Comparison of ENCODE assay signal across 9 cellular contexts in the genomic region with DNA sequence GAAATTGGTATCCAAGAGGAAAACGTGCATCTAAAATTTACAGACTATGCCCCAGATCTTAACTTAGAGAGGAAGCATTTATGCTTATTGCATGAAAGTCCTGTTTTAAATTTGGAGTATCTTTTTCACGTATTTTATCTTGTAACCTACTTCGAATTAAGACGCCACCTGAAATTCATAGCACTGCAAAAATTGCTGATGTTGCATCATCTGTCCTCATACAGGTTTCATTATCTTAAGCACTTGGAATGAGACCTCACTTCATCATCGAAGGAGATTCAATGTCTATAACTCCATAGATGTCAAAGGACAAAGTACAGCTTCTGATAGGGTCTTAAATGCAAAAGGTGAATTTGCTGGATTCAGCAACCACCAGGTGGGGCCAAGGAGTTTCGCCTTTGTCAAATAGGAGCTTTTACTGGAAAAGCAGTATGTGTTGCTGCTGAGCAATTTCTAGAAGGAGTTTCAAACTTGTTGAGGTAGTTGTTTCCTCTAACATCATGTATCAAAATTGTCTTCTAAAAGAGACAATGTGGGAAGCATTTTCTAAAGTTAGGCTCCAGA.
A peak's percentile ranks its signal among the peaks of the same experiment; 100 is the strongest.
DNase-seq lines count a peak whose midpoint lies in the region; ATAC-seq, FAIRE-seq and TF ChIP-seq lines count a peak whose summit lies in the region.
"Had no signal": no experiment of that assay in that cellular context is flagged by ENCODE, and none has a peak within 500 bp of the region (broad histone marks: within the 10 kb centered on the region; RNA-seq: fewer than 3 reads in every experiment).

No MANE protein-coding gene starts in this region.

- DNase-seq in A549 (ENCODE audit: low read depth in 1 of 2, low spot score in 1 of 2), result peak; percentile 43 to 58
- no peak for DNase-seq in GM13976 (ENCODE audit: low spot score)
- peak; percentile 28 for DNase-seq in fibroblast of the aortic adventitia (ENCODE audit: low read depth)
- DNase-seq in natural killer cell treated with Interleukin-12 subunit alpha and Interleukin-12 subunit beta and Interleukin-15 and Interleukin-18, amount 100 ng/mL, for 72 hours (ENCODE audit: low spot score), result no peak
- no peak for DNase-seq in NK-92 treated with Interleukin-12 subunit alpha and Interleukin-12 subunit beta, amount 100 ng/mL, for 24 hours (lab: John Stamatoyannopoulos, UW)
- DNase-seq in NOMO-1 treated with DMSO at 0.1 percent for 48 hours (lab: John Stamatoyannopoulos, UW; ENCODE audit: unreplicated experiment), result no peak
- no peak for DNase-seq in heart left ventricle

- H3F3A ChIP-seq in OCI-LY1 (ENCODE audit: insufficient read depth, low read length), result no peaks in the 10 kb centered on the region

- H3K4me3 ChIP-seq in A549 (no peak overlapping the region), OCI-LY1 (ENCODE audit: low read depth, low read length, poor library complexity, severe bottlenecking) (no peak overlapping the region), fibroblast of the aortic adventitia (ENCODE audit: low read depth, low read length) (no peak overlapping the region), heart left ventricle (no peak overlapping the region)

- TF ChIP-seq CTCF in A549 (IDR thresholded peaks at IDR 0.05) (peak; percentile 65), GM13976 (IDR thresholded peaks at IDR 0.05; ENCODE audit: borderline replicate concordance, control extremely low read depth, extremely low read depth, insufficient read depth, missing control alignments) (peak; percentile 38), OCI-LY1 (IDR thresholded peaks at IDR 0.05; ENCODE audit: low read length) (peak; percentile 58), fibroblast of the aortic adventitia (IDR thresholded peaks at IDR 0.05; ENCODE audit: insufficient read depth, low read length) (peak; percentile 49), heart left ventricle (IDR thresholded peaks at IDR 0.05) (peak in 6 of 12 donors; percentile 21 to 45 (median 37))

- no peak for TF ChIP-seq EP300 in A549 (IDR thresholded peaks at IDR 0.05)

- no peak overlapping the region for H3K27ac Mint-ChIP-seq in natural killer cell treated with Interleukin-12 subunit alpha and Interleukin-12 subunit beta and Interleukin-15 and Interleukin-18, amount 100 ng/mL, for 72 hours

- no peak overlapping the region for H3K9ac ChIP-seq in OCI-LY1 (ENCODE audit: low read length)

- H3K4me3 Mint-ChIP-seq in natural killer cell treated with Interleukin-12 subunit alpha and Interleukin-12 subunit beta and Interleukin-15 and Interleukin-18, amount 100 ng/mL, for 72 hours, result no peak overlapping the region

- no peaks in the 10 kb centered on the region for H3K9me2 ChIP-seq in OCI-LY1 (ENCODE audit: low read depth, low read length)

- in situ Hi-C loops in GM13976 (cut with MboI; ENCODE audit: low sequenced_read_pairs, unreplicated experiment), result no loop called here

- CTCF ChIA-PET in A549 (lab: Yijun Ruan, JAX), result interaction anchor here (0.6 to 3.2 kb wide), 10 partner anchors 12 to 359 kb away, joined by 3 to 11 read pairs (median 3); no protein-coding TSS in a partner anchor

- H3K27ac ChIP-seq in A549 (no peak overlapping the region), OCI-LY1 (ENCODE audit: low read depth, low read length, poor library complexity, severe bottlenecking) (no peak overlapping the region), heart left ventricle (no peak overlapping the region)

- no peaks in the 10 kb centered on the region for H3K4me1 Mint-ChIP-seq in natural killer cell treated with Interleukin-12 subunit alpha and Interleukin-12 subunit beta and Interleukin-15 and Interleukin-18, amount 100 ng/mL, for 72 hours (ENCODE audit: low read depth in 2 of 2)

- 48% methylated on average over 6 of the region's 6 CpGs for WGBS in A549 (ENCODE audit: missing lambda C conversion rate)
- 63 to 73% (median 67%) methylated on average over 6 of the region's 6 CpGs for WGBS in heart left ventricle, 4 donors

- H3K9me3 ChIP-seq in A549 (no peaks in the 10 kb centered on the region), OCI-LY1 (ENCODE audit: low read length) (no peaks in the 10 kb centered on the region), heart left ventricle (peaks cover 0 to 3% (median 0%) of the 10 kb centered on the region in 12 donors)

- no peaks in the 10 kb centered on the region for H3K36me3 Mint-ChIP-seq in natural killer cell treated with Interleukin-12 subunit alpha and Interleukin-12 subunit beta and Interleukin-15 and Interleukin-18, amount 100 ng/mL, for 72 hours

- peaks cover 10% of the 10 kb centered on the region for H3K9me3 Mint-ChIP-seq in natural killer cell treated with Interleukin-12 subunit alpha and Interleukin-12 subunit beta and Interleukin-15 and Interleukin-18, amount 100 ng/mL, for 72 hours

- H3K27me3 ChIP-seq in OCI-LY1 (ENCODE audit: insufficient read depth, low read length) (no peaks in the 10 kb centered on the region), heart left ventricle (peaks cover 0 to 4% (median 0%) of the 10 kb centered on the region in 9 donors)

- no peaks in the 10 kb centered on the region for H4K20me1 ChIP-seq in OCI-LY1 (ENCODE audit: insufficient read depth, low read length)

- no peaks in the 10 kb centered on the region for H3K79me2 ChIP-seq in OCI-LY1 (ENCODE audit: insufficient read depth, low read length)

- no peaks in the 10 kb centered on the region for H3K27me3 Mint-ChIP-seq in natural killer cell treated with Interleukin-12 subunit alpha and Interleukin-12 subunit beta and Interleukin-15 and Interleukin-18, amount 100 ng/mL, for 72 hours

- intact Hi-C loops in heart left ventricle (cut with DNase I), result no loop called here

- H3K36me3 ChIP-seq in OCI-LY1 (ENCODE audit: insufficient read depth, low read length) (no peaks in the 10 kb centered on the region), heart left ventricle (no peaks in the 10 kb centered on the region)

- no peak for TF ChIP-seq POLR2A in A549 (IDR thresholded peaks at IDR 0.05; ENCODE audit: low read length)
- TF ChIP-seq POLR2A in heart left ventricle (IDR thresholded peaks at IDR 0.05), result no peak

- ATAC-seq in A549, result peak in 1 of 2 experiments; percentile 73; a peak in 4 of 6 replicates
- ATAC-seq in natural killer cell treated with Interleukin-12 subunit alpha and Interleukin-12 subunit beta and Interleukin-15 and Interleukin-18, amount 100 ng/mL, for 72 hours, result no peak
- no peak for ATAC-seq in heart left ventricle

- no peak for FAIRE-seq in A549 (lab: Jason Lieb, UNC)
- FAIRE-seq: GM18507 had no signal

- peak; percentile 44 to 54; a peak in 4 of 5 replicates for TF ChIP-seq RAD21 in A549 (conservative IDR thresholded peaks at IDR 0.05 in 1 of 2, IDR thresholded peaks at IDR 0.05 in 1 of 2)

- H3K4me1 ChIP-seq in A549 (no peaks in the 10 kb centered on the region), OCI-LY1 (ENCODE audit: insufficient read depth, low read length, severe bottlenecking) (no peaks in the 10 kb centered on the region), heart left ventricle (no peaks in the 10 kb centered on the region)

- POLR2A ChIA-PET in A549 (lab: Yijun Ruan, JAX), result no interaction called here

- H2AFZ ChIP-seq in OCI-LY1 (ENCODE audit: low read length), result no peak overlapping the region

- no peak overlapping the region for H3K4me2 ChIP-seq in A549
- no peak overlapping the region for H3K4me2 ChIP-seq in OCI-LY1 (ENCODE audit: low read length)

TF ChIP-seq in A549, 52 proteins besides CTCF, POLR2A, EP300 and RAD21:
- TF ChIP-seq EHMT2 (IDR thresholded peaks at IDR 0.05; ENCODE audit: low read depth), result no peak
- TF ChIP-seq SREBF2 (IDR thresholded peaks at IDR 0.05), result no peak
- no peak for TF ChIP-seq FOXS1 (CRISPR knock-in tag; IDR thresholded peaks at IDR 0.05)
- TF ChIP-seq MAFK (IDR thresholded peaks at IDR 0.05; ENCODE audit: partially characterized antibody), result peak; percentile 91
- peak; percentile 61 for TF ChIP-seq SMC3 (IDR thresholded peaks at IDR 0.05)
- TF ChIP-seq RFX5 (IDR thresholded peaks at IDR 0.05), result no peak
- TF ChIP-seq RARB (CRISPR knock-in tag; IDR thresholded peaks at IDR 0.05), result no peak

Comparison
In these comparisons a context has a peak if more than half of its experiments do, and no peak if none do; other contexts are left out.
1. DNase-seq: peak in A549 (2 of 2) and fibroblast of the aortic adventitia (single experiment); none in GM13976 (single experiment), natural killer cell treated with Interleukin-12 subunit alpha and Interleukin-12 subunit beta and Interleukin-15 and Interleukin-18, amount 100 ng/mL, for 72 hours (single experiment), NK-92 treated with Interleukin-12 subunit alpha and Interleukin-12 subunit beta, amount 100 ng/mL, for 24 hours (single experiment), NOMO-1 treated with DMSO at 0.1 percent for 48 hours (single experiment) and heart left ventricle (0 of 5).